Comparison of ENCODE assay signal across 8 cellular contexts in genomic region chr2:42859006-42859552, GRCh38.
DNase-seq lines count a peak whose midpoint lies in the region; ATAC-seq and TF ChIP-seq lines count a peak whose summit lies in the region.

No MANE protein-coding gene starts in this region.

- TF ChIP-seq RAD21 in neural cell (conservative IDR thresholded peaks at IDR 0.05), result peak; percentile 61

- peaks cover 4% of the 10 kb centered on the region for H3K9me3 ChIP-seq in neural cell (ENCODE audit: low read length)
- H3K9me3 ChIP-seq in thoracic aorta, result no peaks in the 10 kb centered on the region

- DNase-seq in H4 (ENCODE audit: low spot score) (peak; percentile 58), NCI-H748 treated with DMSO at 0.1 percent for 48 hours (lab: John Stamatoyannopoulos, UW) (peak; percentile 53), thoracic aorta (ENCODE audit: low spot score) (peak; percentile 54)
- peak; percentile 44 to 58 for DNase-seq in activated CD4-positive, alpha-beta T cell treated with anti-CD3 and anti-CD28 coated beads, Interleukin-2, amount 50 U/mL, for 4 hours
- DNase-seq in effector memory CD8-positive, alpha-beta T cell, result peak; percentile 47 to 67 (median 57)

- TF ChIP-seq CTCF in C4-2B (conservative IDR thresholded peaks at IDR 0.05) (peak; percentile 82), neural cell (IDR thresholded peaks at IDR 0.05; ENCODE audit: poor library complexity, severe bottlenecking) (peak; percentile 65), thoracic aorta (IDR thresholded peaks at IDR 0.05) (peak; percentile 92)

- H3K27ac Mint-ChIP-seq in effector memory CD8-positive, alpha-beta T cell, result no peak overlapping the region

- H3K27me3 Mint-ChIP-seq in effector memory CD8-positive, alpha-beta T cell, result no peaks in the 10 kb centered on the region

- no peak overlapping the region for H3K4me3 ChIP-seq in neural cell (ENCODE audit: low read length)
- no peak overlapping the region for H3K4me3 ChIP-seq in thoracic aorta

- H3K4me1 Mint-ChIP-seq in effector memory CD8-positive, alpha-beta T cell (ENCODE audit: low read depth in 2 of 2), result no peaks in the 10 kb centered on the region

- H3K36me3 Mint-ChIP-seq in effector memory CD8-positive, alpha-beta T cell (ENCODE audit: insufficient read depth), result no peaks in the 10 kb centered on the region

- ATAC-seq in effector memory CD8-positive, alpha-beta T cell (replicated peaks), result no peak
- ATAC-seq in thoracic aorta (ENCODE audit: insufficient number of reproducible peaks, low FRiP score, low read depth), result no peak
- no peak for ATAC-seq in HG02840 (IDR thresholded peaks at IDR 0.05; ENCODE audit: low FRiP score, unreplicated experiment)

- H3K4me1 ChIP-seq in thoracic aorta (ENCODE audit: control insufficient read depth in 1 of 2, low read depth in 2 of 2), result peaks cover 4 to 21% of the 10 kb centered on the region in 2 donors

- TF ChIP-seq EP300 in neural cell (conservative IDR thresholded peaks at IDR 0.05; ENCODE audit: poor library complexity, severe bottlenecking), result no peak

- H4K20me1 ChIP-seq in neural cell (ENCODE audit: insufficient read depth), result no peaks in the 10 kb centered on the region

- no peaks in the 10 kb centered on the region for H3K9me2 ChIP-seq in neural cell (ENCODE audit: insufficient read depth, low read length)

- no peak overlapping the region for H3K9ac ChIP-seq in neural cell (ENCODE audit: low read length)

- H3K27me3 ChIP-seq in neural cell (ENCODE audit: insufficient read depth, low read depth, low read length), result no peaks in the 10 kb centered on the region
- no peaks in the 10 kb centered on the region for H3K27me3 ChIP-seq in thoracic aorta (replicated peaks; ENCODE audit: insufficient read depth)

- H3F3A ChIP-seq in neural cell (ENCODE audit: insufficient read depth, low read length, poor library complexity, severe bottlenecking), result no peaks in the 10 kb centered on the region

- H3K79me2 ChIP-seq in neural cell (replicated peaks; ENCODE audit: insufficient read depth, low read length), result no peaks in the 10 kb centered on the region

- H3K27ac ChIP-seq in C4-2B (no peak overlapping the region), neural cell (ENCODE audit: low read length) (no peak overlapping the region), thoracic aorta (no peak overlapping the region)

- H3K4me2 ChIP-seq in neural cell (ENCODE audit: low read length), result no peak overlapping the region

- peaks cover 0 to 5% of the 10 kb centered on the region in 2 donors for H3K9me3 Mint-ChIP-seq in effector memory CD8-positive, alpha-beta T cell

- no peak overlapping the region for H3K4me3 Mint-ChIP-seq in effector memory CD8-positive, alpha-beta T cell

- no peak overlapping the region for H2AFZ ChIP-seq in neural cell (ENCODE audit: low read depth, low read length)

- H3K36me3 ChIP-seq in neural cell (ENCODE audit: insufficient read depth, low read length), result no peaks in the 10 kb centered on the region
- H3K36me3 ChIP-seq in thoracic aorta, result no peaks in the 10 kb centered on the region

TF ChIP-seq in neural cell, 6 proteins besides CTCF, POLR2A, EP300 and RAD21:
- peak; percentile 61 for TF ChIP-seq SMC3 (conservative IDR thresholded peaks at IDR 0.05; ENCODE audit: poor library complexity)
- no peak for TF ChIP-seq MXI1 (conservative IDR thresholded peaks at IDR 0.05; ENCODE audit: poor library complexity, severe bottlenecking)
- no peak for TF ChIP-seq EZH2 (IDR thresholded peaks at IDR 0.05; ENCODE audit: borderline replicate concordance, insufficient read depth, low read length, poor library complexity, severe bottlenecking)
- TF ChIP-seq REST (IDR thresholded peaks at IDR 0.05; ENCODE audit: borderline replicate concordance), result no peak
- TF ChIP-seq POLR2AphosphoS5 (IDR thresholded peaks at IDR 0.05), result no peak
